In the genomic region with DNA sequence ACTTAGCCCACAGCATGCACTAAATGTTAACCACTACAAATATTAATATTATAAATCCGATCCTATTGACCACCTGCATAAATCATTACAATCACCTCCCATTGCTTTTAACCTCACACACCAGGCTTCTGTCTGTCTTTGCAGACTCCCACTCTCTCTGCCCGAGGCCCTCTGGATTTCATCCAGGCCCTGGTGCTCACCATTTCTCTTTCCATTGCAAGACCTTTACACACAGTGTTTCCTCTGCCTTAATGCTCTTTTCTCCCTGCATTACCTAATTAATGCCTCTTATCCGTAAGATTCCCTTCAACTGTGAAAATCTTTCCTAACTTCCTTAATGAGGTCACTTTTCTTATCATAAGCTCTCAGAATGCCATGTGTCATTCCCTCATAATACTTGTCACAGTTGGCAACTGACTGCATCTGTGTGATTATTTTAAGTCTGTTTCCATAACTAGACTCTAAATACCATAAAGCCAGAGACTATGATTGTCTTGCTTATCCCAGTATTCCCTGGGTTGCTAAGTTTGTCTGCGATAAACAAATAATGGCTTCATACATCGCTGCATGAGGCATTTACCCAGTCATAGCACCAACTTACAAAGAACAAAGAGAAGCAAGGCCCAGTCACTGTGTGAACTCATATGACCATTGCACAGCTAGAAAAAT, we compare ENCODE assay signal across 1 cellular context.
TF ChIP-seq lines count a peak whose summit lies in the region.

No MANE protein-coding gene starts in this region.

TF ChIP-seq in HEK293, 187 proteins besides CTCF, POLR2A, EP300 and RAD21 (continued from another document):
- TF ChIP-seq, protein P1, sequence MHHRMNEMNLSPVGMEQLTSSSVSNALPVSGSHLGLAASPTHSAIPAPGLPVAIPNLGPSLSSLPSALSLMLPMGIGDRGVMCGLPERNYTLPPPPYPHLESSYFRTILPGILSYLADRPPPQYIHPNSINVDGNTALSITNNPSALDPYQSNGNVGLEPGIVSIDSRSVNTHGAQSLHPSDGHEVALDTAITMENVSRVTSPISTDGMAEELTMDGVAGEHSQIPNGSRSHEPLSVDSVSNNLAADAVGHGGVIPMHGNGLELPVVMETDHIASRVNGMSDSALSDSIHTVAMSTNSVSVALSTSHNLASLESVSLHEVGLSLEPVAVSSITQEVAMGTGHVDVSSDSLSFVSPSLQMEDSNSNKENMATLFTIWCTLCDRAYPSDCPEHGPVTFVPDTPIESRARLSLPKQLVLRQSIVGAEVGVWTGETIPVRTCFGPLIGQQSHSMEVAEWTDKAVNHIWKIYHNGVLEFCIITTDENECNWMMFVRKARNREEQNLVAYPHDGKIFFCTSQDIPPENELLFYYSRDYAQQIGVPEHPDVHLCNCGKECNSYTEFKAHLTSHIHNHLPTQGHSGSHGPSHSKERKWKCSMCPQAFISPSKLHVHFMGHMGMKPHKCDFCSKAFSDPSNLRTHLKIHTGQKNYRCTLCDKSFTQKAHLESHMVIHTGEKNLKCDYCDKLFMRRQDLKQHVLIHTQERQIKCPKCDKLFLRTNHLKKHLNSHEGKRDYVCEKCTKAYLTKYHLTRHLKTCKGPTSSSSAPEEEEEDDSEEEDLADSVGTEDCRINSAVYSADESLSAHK (tag by site-specific recombination; IDR thresholded peaks at IDR 0.05) = 0 out of 2 replicates have a peak, but pooled peaks have one; percentile 29
- TF ChIP-seq ZFHX2 (tag by site-specific recombination; conservative IDR thresholded peaks at IDR 0.05) (0 out of 2 replicates have a peak, but pooled peaks have one; percentile 22), ZNF157 (tag by site-specific recombination; IDR thresholded peaks at IDR 0.05) (no peak), SCRT1 (tag by site-specific recombination; IDR thresholded peaks at IDR 0.05; ENCODE audit: borderline replicate concordance) (no peak), ZFP69B (tag by site-specific recombination; IDR thresholded peaks at IDR 0.05) (0 out of 2 replicates have a peak, but pooled peaks have one; percentile 26), ZNF423 (tag by site-specific recombination; IDR thresholded peaks at IDR 0.05) (no peak), YY2 (tag by site-specific recombination; IDR thresholded peaks at IDR 0.05) (no peak)
TF ChIP-seq in HEK293: peak in this region for 12.
